Comparison of ENCODE assay signal across 2 cellular contexts in genomic region chr1:41108696-41109284, GRCh38.
TF ChIP-seq lines count a peak whose summit lies in the region.

No MANE protein-coding gene starts in this region.

TF ChIP-seq in liver, 16 proteins besides CTCF, POLR2A, EP300 and RAD21 (continued from another document):
- no peak for TF ChIP-seq REST (IDR thresholded peaks at IDR 0.05)
- TF ChIP-seq YY1 (IDR thresholded peaks at IDR 0.05) = no peak
- TF ChIP-seq NR2F2 (IDR thresholded peaks at IDR 0.05) = no peak
- TF ChIP-seq ZBTB33 (IDR thresholded peaks at IDR 0.05) = no peak

TF ChIP-seq in HepG2, 621 proteins besides CTCF, POLR2A, EP300 and RAD21 (continued from another document):
- TF ChIP-seq LRRFIP1 (CRISPR knock-in tag; conservative IDR thresholded peaks at IDR 0.05) = no peak
- TF ChIP-seq TBX3 (IDR thresholded peaks at IDR 0.05; ENCODE audit: borderline replicate concordance) = no peak
- TF ChIP-seq JUNB (CRISPR knock-in tag; IDR thresholded peaks at IDR 0.05; ENCODE audit: borderline replicate concordance) = no peak
- TF ChIP-seq HOXA7 (CRISPR knock-in tag; IDR thresholded peaks at IDR 0.05) = no peak
- no peak for TF ChIP-seq KAT7 (CRISPR knock-in tag; IDR thresholded peaks at IDR 0.05; ENCODE audit: borderline replicate concordance)
- no peak for TF ChIP-seq THAP9 (CRISPR knock-in tag; IDR thresholded peaks at IDR 0.05; ENCODE audit: borderline replicate concordance)
- no peak for TF ChIP-seq ZNF713 (CRISPR knock-in tag; IDR thresholded peaks at IDR 0.05)
- TF ChIP-seq AHR (CRISPR knock-in tag; IDR thresholded peaks at IDR 0.05) = no peak
- no peak for TF ChIP-seq CEBPZ (IDR thresholded peaks at IDR 0.05; ENCODE audit: low read length)
TF ChIP-seq in HepG2: peak in this region for 0.
